ENCODE assay signal across 13 cellular contexts in the genomic region with DNA sequence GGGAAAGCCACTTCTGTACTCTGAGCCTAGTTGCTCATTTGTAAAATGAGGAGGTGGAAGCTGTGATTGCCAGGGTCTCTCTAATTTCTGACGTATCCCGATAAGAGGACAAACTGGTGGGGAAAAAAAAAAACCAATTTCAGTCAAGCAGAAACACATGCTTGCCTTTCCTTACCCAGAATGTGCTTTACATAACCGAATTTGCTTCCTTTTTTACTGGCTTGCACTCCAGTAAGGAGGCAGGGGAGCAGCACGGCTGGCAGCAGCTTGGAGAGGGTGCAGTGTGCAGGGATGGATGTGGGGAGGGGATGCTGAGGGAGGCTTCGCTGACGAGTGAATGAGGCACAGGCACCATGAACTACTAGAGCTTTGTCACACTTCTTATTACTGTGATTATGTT.
"Had no signal": no experiment of that assay in that cellular context is flagged by ENCODE, and none has a peak within 500 bp of the region (broad histone marks: within the 10 kb centered on the region; RNA-seq: fewer than 3 reads in every experiment).

No MANE protein-coding gene starts in this region.

- H3K9me3 ChIP-seq: esophagus muscularis mucosa, testis had no signal

- H3K36me3 ChIP-seq: brain microvascular endothelial cell, esophagus muscularis mucosa had no signal

- H3K9ac ChIP-seq: parathyroid adenoma had no signal

- H3K4me1 ChIP-seq: parathyroid adenoma, testis had no signal

- H3K79me2 ChIP-seq: parathyroid adenoma had no signal

- DNase-seq: activated CD4-positive, alpha-beta T cell treated with anti-CD3 and anti-CD28 coated beads, Interleukin-2, amount 50 U/mL, for 4 hours; activated CD4-positive, CD25-positive, alpha-beta regulatory T cell treated with anti-CD3 and anti-CD28 coated beads, Interleukin-2, amount 50 U/mL, for 72 hours; activated effector memory CD4-positive, alpha-beta T cell treated with Interleukin-2 at 50 U/mL for 16 hours; activated T-cell treated with anti-CD3 and anti-CD28 coated beads, Interleukin-2, amount 50 U/mL, for 1 hour; brain microvascular endothelial cell; stimulated activated CD4-positive, alpha-beta T cell treated with anti-CD3 and anti-CD28 coated beads, Interleukin-4, amount 100 ng/mL, for 4 hours; stimulated activated naive CD8-positive, alpha-beta T cell treated with anti-CD3 and anti-CD28 coated beads, Interleukin-15, amount 100 ng/mL, for 72 hours; testis had no signal

- H3K27ac Mint-ChIP-seq: activated naive CD4-positive, alpha-beta T cell treated with anti-CD3 and anti-CD28 coated beads, Interleukin-2, amount 50 U/mL, for 72 hours; stimulated activated naive CD8-positive, alpha-beta T cell treated with anti-CD3 and anti-CD28 coated beads, Interleukin-15, amount 100 ng/mL, for 72 hours; T-helper 2 cell treated with Interferon-gamma antibody and Interleukin-4, amounts not matched to agents 5 μg/mL and 100 μg/mL, for 36 hours had no signal

- H2AFZ ChIP-seq: parathyroid adenoma had no signal

- H3K9me3 Mint-ChIP-seq: activated naive CD4-positive, alpha-beta T cell treated with anti-CD3 and anti-CD28 coated beads, Interleukin-2, amount 50 U/mL, for 72 hours; stimulated activated naive CD8-positive, alpha-beta T cell treated with anti-CD3 and anti-CD28 coated beads, Interleukin-15, amount 100 ng/mL, for 72 hours; T-helper 2 cell treated with Interferon-gamma antibody and Interleukin-4, amounts not matched to agents 5 μg/mL and 100 μg/mL, for 36 hours had no signal

- H3K4me3 ChIP-seq: dorsolateral prefrontal cortex, esophagus muscularis mucosa, testis had no signal

- H3K27ac ChIP-seq: brain microvascular endothelial cell, esophagus muscularis mucosa, parathyroid adenoma, testis had no signal

- H3K4me3 Mint-ChIP-seq: stimulated activated naive CD8-positive, alpha-beta T cell treated with anti-CD3 and anti-CD28 coated beads, Interleukin-15, amount 100 ng/mL, for 72 hours; T-helper 2 cell treated with Interferon-gamma antibody and Interleukin-4, amounts not matched to agents 5 μg/mL and 100 μg/mL, for 36 hours had no signal

- H3K36me3 Mint-ChIP-seq: activated naive CD4-positive, alpha-beta T cell treated with anti-CD3 and anti-CD28 coated beads, Interleukin-2, amount 50 U/mL, for 72 hours had no signal

- H3K27me3 Mint-ChIP-seq: stimulated activated naive CD8-positive, alpha-beta T cell treated with anti-CD3 and anti-CD28 coated beads, Interleukin-15, amount 100 ng/mL, for 72 hours had no signal

- ATAC-seq: activated naive CD4-positive, alpha-beta T cell treated with anti-CD3 and anti-CD28 coated beads, Interleukin-2, amount 50 U/mL, for 72 hours; stimulated activated naive CD8-positive, alpha-beta T cell treated with anti-CD3 and anti-CD28 coated beads, Interleukin-15, amount 100 ng/mL, for 72 hours had no signal

- H3K27me3 ChIP-seq: brain microvascular endothelial cell, dorsolateral prefrontal cortex, esophagus muscularis mucosa, testis had no signal
